22 cellular contexts compared by ENCODE assay signal in genomic region chr11:12793506-12793905, GRCh38.
DNase-seq lines count a peak whose midpoint lies in the region; ATAC-seq and TF ChIP-seq lines count a peak whose summit lies in the region.
"Had no signal": no experiment of that assay in that cellular context is flagged by ENCODE, and none has a peak within 500 bp of the region (broad histone marks: within the 10 kb centered on the region; RNA-seq: fewer than 3 reads in every experiment).

No MANE protein-coding gene starts in this region.

- intact Hi-C loops in psoas muscle (cut with DNase I), result no loop called here

- H3K9me3 Mint-ChIP-seq in WTC11, result no peaks in the 10 kb centered on the region
- H3K9me3 Mint-ChIP-seq: CD14-positive monocyte; CD8-positive, alpha-beta memory T cell had no signal

- H3K4me1 ChIP-seq in ACC112 (ENCODE audit: control insufficient read depth, insufficient read depth, low read length, unreplicated experiment) (peaks cover 36% of the 10 kb centered on the region), mesendoderm (ENCODE audit: control insufficient read depth, low read depth, low read length) (peaks cover 16% of the 10 kb centered on the region), psoas muscle (peaks cover 40% of the 10 kb centered on the region)
- H3K4me1 ChIP-seq: BE2C had no signal

- WGBS in mesendoderm (ENCODE audit: extremely low coverage, insufficient coverage, low lambda C conversion rate), result no CpG with 5 or more reads among the region's 2 CpGs
- WGBS in psoas muscle, 3 donors, result 58 to 68% (median 63%) methylated on average over 2 of the region's 2 CpGs

- peak overlapping the region; percentile 21; the same call in 1 of the 2 replicates for H3K27ac Mint-ChIP-seq in WTC11
- H3K27ac Mint-ChIP-seq: CD14-positive monocyte; CD8-positive, alpha-beta memory T cell had no signal

- H4K5ac ChIP-seq in mesendoderm (ENCODE audit: low read length), result no peak overlapping the region

- H3K4me1 Mint-ChIP-seq in WTC11, result peaks cover 68% of the 10 kb centered on the region
- H3K4me1 Mint-ChIP-seq: CD14-positive monocyte; CD8-positive, alpha-beta memory T cell had no signal

- no peak overlapping the region for H3K18ac ChIP-seq in mesendoderm (ENCODE audit: low read length)

- peaks cover 78% of the 10 kb centered on the region for H3K79me2 ChIP-seq in ACC112 (ENCODE audit: control insufficient read depth, insufficient read depth, low read length, unreplicated experiment)
- H3K79me2 ChIP-seq in mesendoderm (ENCODE audit: control insufficient read depth, insufficient read depth, low read length), result peaks cover 53% of the 10 kb centered on the region

- H2AK5ac ChIP-seq in mesendoderm (ENCODE audit: low read length), result peak overlapping the region; percentile 47

- no peak overlapping the region for H3K23ac ChIP-seq in mesendoderm (ENCODE audit: low read length)

- CTCF ChIA-PET in WTC11 (lab: Charles Lee), result no interaction called here

- peak overlapping the region; percentile 17 for H3K56ac ChIP-seq in mesendoderm (ENCODE audit: low read length)

- no peak overlapping the region for H3K4ac ChIP-seq in mesendoderm (ENCODE audit: low read depth, low read length)

- H3K4me2 ChIP-seq in mesendoderm (ENCODE audit: low read length), result no peak overlapping the region
- H3K4me2 ChIP-seq: KMS-11 had no signal

- no peak overlapping the region for H2BK15ac ChIP-seq in mesendoderm (replicated peaks; ENCODE audit: low read depth)

- no peak overlapping the region for H2AFZ ChIP-seq in ACC112 (ENCODE audit: low read length, unreplicated experiment)

- no peak overlapping the region for H3K4me3 ChIP-seq in ACC112 (ENCODE audit: low read depth, low read length)
- H3K4me3 ChIP-seq in mesendoderm (ENCODE audit: low read length), result no peak overlapping the region
- no peak overlapping the region for H3K4me3 ChIP-seq in psoas muscle

- H3K9me3 ChIP-seq in psoas muscle, result no peaks in the 10 kb centered on the region
- H3K9me3 ChIP-seq: BE2C had no signal

- H3K79me1 ChIP-seq in mesendoderm (ENCODE audit: low read length), result peaks cover 28% of the 10 kb centered on the region

- no peak overlapping the region for H2BK5ac ChIP-seq in mesendoderm (ENCODE audit: low read length)

- H3K27ac ChIP-seq in ACC112 (ENCODE audit: low read depth, low read length) (peak overlapping the region; percentile 6; the same call in 1 of the 2 replicates), mesendoderm (ENCODE audit: low read depth, low read length) (peak overlapping the region; percentile 8), psoas muscle (peak overlapping the region; percentile 27)
- H3K27ac ChIP-seq: 22Rv1, KMS-11 had no signal

- DNase-seq in WTC11 (ENCODE audit: low spot score), result no peak
- DNase-seq in mesendoderm, result no peak
- DNase-seq in psoas muscle, result no peak
- DNase-seq in UCSD-AML1 (lab: John Stamatoyannopoulos, UW; ENCODE audit: unreplicated experiment), result no peak
- no peak for DNase-seq in KG1 (lab: John Stamatoyannopoulos, UW)
- no peak for DNase-seq in amniotic stem cell (lab: John Stamatoyannopoulos, UW)
- DNase-seq: ACHN; BE2C; CD8-positive, alpha-beta memory T cell; DMS153; MM.1S; NCI-H1694; NCI-H2029 treated with DMSO at 0.1 percent for 48 hours; NCI-H2227 treated with DMSO at 0.1 percent for 48 hours; NCI-H510A; NCI-H69; Right ventricle myocardium superior; RPMI8226 had no signal

- TF ChIP-seq CTCF in WTC11 (IDR thresholded peaks at IDR 0.05) (no peak), psoas muscle (IDR thresholded peaks at IDR 0.05) (no peak)

- peaks cover 8% of the 10 kb centered on the region for H3K36me3 Mint-ChIP-seq in WTC11
- H3K36me3 Mint-ChIP-seq: CD14-positive monocyte; CD8-positive, alpha-beta memory T cell had no signal

- H3K27me3 ChIP-seq in ACC112 (ENCODE audit: insufficient read depth, low read length), result no peaks in the 10 kb centered on the region
- no peaks in the 10 kb centered on the region for H3K27me3 ChIP-seq in mesendoderm (ENCODE audit: insufficient read depth, low read length, poor library complexity)
- H3K27me3 ChIP-seq in psoas muscle (ENCODE audit: insufficient read depth in 3 of 3, low read length in 2 of 3), result no peaks in the 10 kb centered on the region
- H3K27me3 ChIP-seq: BE2C had no signal

- no peak overlapping the region for H4K8ac ChIP-seq in mesendoderm (ENCODE audit: low read depth, low read length)

- H3K9ac ChIP-seq in mesendoderm (ENCODE audit: low read length), result no peak overlapping the region
- H3K9ac ChIP-seq: KMS-11 had no signal

- POLR2A ChIA-PET in WTC11 (lab: Charles Lee), result interaction anchor here (0.6 kb wide), 2 partner anchors 120 to 184 kb away, joined by 3 read pairs; no protein-coding TSS in a partner anchor

- H2BK120ac ChIP-seq in mesendoderm (ENCODE audit: low read depth, low read length), result no peak overlapping the region

- no peaks in the 10 kb centered on the region for H3K27me3 Mint-ChIP-seq in WTC11 (ENCODE audit: low read depth)

- no peak for ATAC-seq in WTC11
- no peak for ATAC-seq in psoas muscle

- no peak overlapping the region for H3K4me3 Mint-ChIP-seq in WTC11
- H3K4me3 Mint-ChIP-seq: CD14-positive monocyte; CD8-positive, alpha-beta memory T cell had no signal

- H3K36me3 ChIP-seq in ACC112 (ENCODE audit: insufficient read depth, low read length) (peaks cover 13% of the 10 kb centered on the region), mesendoderm (ENCODE audit: control insufficient read depth, insufficient read depth, low read length) (no peaks in the 10 kb centered on the region), psoas muscle (ENCODE audit: insufficient read depth in 1 of 2, low read depth in 1 of 2) (peaks cover 0 to 8% of the 10 kb centered on the region in 2 donors)

TF ChIP-seq in WTC11, 78 proteins besides CTCF, POLR2A, EP300 and RAD21 (continues in another document):
- TF ChIP-seq ZNF396 (CRISPR knock-in tag; IDR thresholded peaks at IDR 0.05; ENCODE audit: borderline replicate concordance), result no peak
- no peak for TF ChIP-seq IRF2 (CRISPR knock-in tag; IDR thresholded peaks at IDR 0.05; ENCODE audit: borderline replicate concordance, low read depth)
- no peak for TF ChIP-seq ELF4 (CRISPR knock-in tag; IDR thresholded peaks at IDR 0.05; ENCODE audit: low read depth)
- TF ChIP-seq TP53 (CRISPR knock-in tag; IDR thresholded peaks at IDR 0.05), result no peak
- no peak for TF ChIP-seq MXD4 (CRISPR knock-in tag; IDR thresholded peaks at IDR 0.05; ENCODE audit: borderline replicate concordance)
- TF ChIP-seq GRHL2 (CRISPR knock-in tag; IDR thresholded peaks at IDR 0.05; ENCODE audit: insufficient replicate concordance, severe bottlenecking), result no peak
- TF ChIP-seq ZBTB43 (CRISPR knock-in tag; IDR thresholded peaks at IDR 0.05), result no peak
- no peak for TF ChIP-seq ZNF263 (CRISPR knock-in tag; IDR thresholded peaks at IDR 0.05; ENCODE audit: low read depth)
- no peak for TF ChIP-seq GTF2I (CRISPR knock-in tag; conservative IDR thresholded peaks at IDR 0.05)
- TF ChIP-seq TEAD1 (CRISPR knock-in tag; IDR thresholded peaks at IDR 0.05), result no peak
- TF ChIP-seq AR (CRISPR knock-in tag; IDR thresholded peaks at IDR 0.05), result no peak
- TF ChIP-seq RELA (CRISPR knock-in tag; IDR thresholded peaks at IDR 0.05; ENCODE audit: borderline replicate concordance), result no peak
- no peak for TF ChIP-seq NFE2L1 (CRISPR knock-in tag; IDR thresholded peaks at IDR 0.05)
- no peak for TF ChIP-seq E2F5 (CRISPR knock-in tag; IDR thresholded peaks at IDR 0.05)
- TF ChIP-seq ZNF423 (CRISPR knock-in tag; IDR thresholded peaks at IDR 0.05), result no peak
- no peak for TF ChIP-seq ZMAT4 (CRISPR knock-in tag; IDR thresholded peaks at IDR 0.05)
